In genomic region chr13:98141091-98141490, GRCh38 we compare ENCODE assay signal across 31 cellular contexts. TPM values are rescaled to one million over a fixed set of nuclear protein-coding genes. Genes with fewer than 3 reads are reported as not detected.
"Had no signal": no experiment of that assay in that cellular context is flagged by ENCODE, and none has a peak within 500 bp of the region (broad histone marks: within the 10 kb centered on the region; RNA-seq: fewer than 3 reads in every experiment).

No MANE protein-coding gene starts in this region.

- DNase-seq: activated CD4-positive, alpha-beta T cell treated with anti-CD3 and anti-CD28 coated beads for 48 hours; activated CD4-positive, alpha-beta T cell treated with anti-CD3 and anti-CD28 coated beads, Interleukin-2, amount 50 U/mL, for 48 hours; activated CD8-positive, alpha-beta memory T cell treated with anti-CD3 and anti-CD28 coated beads, Interleukin-2, amount 50 U/mL, for 4 hours; activated gamma-delta T cell; activated naive CD4-positive, alpha-beta T cell treated with anti-CD3 and anti-CD28 coated beads, Interleukin-2, amount 10 ng/mL, durations not matched to agents 7 days and 5 days; activated naive CD8-positive, alpha-beta T cell treated with anti-CD3 and anti-CD28 coated beads, Interleukin-2, amount 50 U/mL, for 24 hours; activated T-cell treated with anti-CD3 and anti-CD28 coated beads, Interleukin-2, amount 50 U/mL, for 1 hour; effector CD4-positive, alpha-beta T cell; hippocampal formation; immature natural killer cell; kidney; left colon; mammary epithelial cell; right cardiac atrium; spleen; stimulated activated naive CD4-positive, alpha-beta T cell treated with Interleukin-2 at 50 U/mL for 16 hours; testis; transverse colon; uterus had no signal

- H3K27me3 ChIP-seq: gastroesophageal sphincter, testis, uterus had no signal

- H3K4me3 ChIP-seq: gastroesophageal sphincter, transverse colon, uterus had no signal

- H3K36me3 ChIP-seq: gastroesophageal sphincter, spleen, transverse colon, uterus had no signal

- H3K4me3 Mint-ChIP-seq: activated T-helper 1 cell treated with anti-CD3 and anti-CD28 coated beads, Interleukin-12 subunit alpha, Interleukin-12 subunit beta, Interleukin-2, Interleukin-4 antibody, amounts not matched to agents 30 ng/mL and 10 ng/mL and 1 ng/mL, durations not matched to agents 14 hours and 24 hours and 36 hours; dendritic cell treated with granulocyte-macrophage colony-stimulating factor and Interleukin-4, amounts not matched to agents 40 ng/mL and 50 ng/mL, for 4 days had no signal

- H3K27ac ChIP-seq: uterus had no signal

- H3K27ac Mint-ChIP-seq: activated naive CD4-positive, alpha-beta T cell treated with anti-CD3 and anti-CD28 coated beads, Interleukin-2, amount 10 ng/mL, durations not matched to agents 7 days and 5 days; activated naive CD8-positive, alpha-beta T cell treated with anti-CD3 and anti-CD28 coated beads, Interleukin-2, amount 50 U/mL, for 24 hours; activated T-helper 1 cell treated with anti-CD3 and anti-CD28 coated beads, Interleukin-12 subunit alpha, Interleukin-12 subunit beta, Interleukin-2, Interleukin-4 antibody, amounts not matched to agents 30 ng/mL and 10 ng/mL and 1 ng/mL, durations not matched to agents 14 hours and 24 hours and 36 hours; dendritic cell treated with granulocyte-macrophage colony-stimulating factor and Interleukin-4, amounts not matched to agents 40 ng/mL and 50 ng/mL, for 4 days; immature natural killer cell had no signal

- H3K9me3 Mint-ChIP-seq: activated naive CD4-positive, alpha-beta T cell treated with anti-CD3 and anti-CD28 coated beads, Interleukin-2, amount 10 ng/mL, durations not matched to agents 7 days and 5 days; activated naive CD8-positive, alpha-beta T cell treated with anti-CD3 and anti-CD28 coated beads, Interleukin-2, amount 50 U/mL, for 24 hours; activated T-helper 1 cell treated with anti-CD3 and anti-CD28 coated beads, Interleukin-12 subunit alpha, Interleukin-12 subunit beta, Interleukin-2, Interleukin-4 antibody, amounts not matched to agents 30 ng/mL and 10 ng/mL and 1 ng/mL, durations not matched to agents 14 hours and 24 hours and 36 hours; central memory CD8-positive, alpha-beta T cell; dendritic cell treated with granulocyte-macrophage colony-stimulating factor and Interleukin-4, amounts not matched to agents 40 ng/mL and 50 ng/mL, for 4 days; immature natural killer cell had no signal

- ATAC-seq: activated CD4-positive, CD25-positive, alpha-beta regulatory T cell treated with anti-CD3 and anti-CD28 coated beads, Interleukin-2, amount 50 U/mL, for 24 hours; activated naive CD8-positive, alpha-beta T cell treated with anti-CD3 and anti-CD28 coated beads, Interleukin-2, amount 50 U/mL, for 24 hours; gastroesophageal sphincter; left colon; right cardiac atrium had no signal

- H3K36me3 Mint-ChIP-seq: activated naive CD4-positive, alpha-beta T cell treated with anti-CD3 and anti-CD28 coated beads, Interleukin-2, amount 10 ng/mL, durations not matched to agents 7 days and 5 days; immature natural killer cell had no signal

RNA-seq across cellular contexts. Expression of gene RNF113B, which starts 36.0 kb away (rescaled TPM):
- total RNA-seq: activated CD8-positive, alpha-beta memory T cell treated with anti-CD3 and anti-CD28 coated beads for 36 hours; activated T-helper 1 cell treated with anti-CD3 and anti-CD28 coated beads, Interleukin-12 subunit alpha, Interleukin-12 subunit beta, Interleukin-2, Interleukin-4 antibody, amounts not matched to agents 30 ng/mL and 10 ng/mL and 1 ng/mL, durations not matched to agents 14 hours and 24 hours and 36 hours; bronchial epithelial cell; epithelial cell of proximal tubule; gastroesophageal sphincter; kidney; left colon; liver; mammary epithelial cell; mononuclear cell; omental fat pad; right cardiac atrium; spleen; T-helper 2 cell treated with Interferon-gamma antibody and Interleukin-4, amounts not matched to agents 100 ng/mL and 5 ng/mL, for 36 hours; transverse colon; uterus had no signal
- polyA plus RNA-seq: immature natural killer cell, mammary epithelial cell, right cardiac atrium, spleen had no signal
